12 cellular contexts compared by ENCODE assay signal in the genomic region with DNA sequence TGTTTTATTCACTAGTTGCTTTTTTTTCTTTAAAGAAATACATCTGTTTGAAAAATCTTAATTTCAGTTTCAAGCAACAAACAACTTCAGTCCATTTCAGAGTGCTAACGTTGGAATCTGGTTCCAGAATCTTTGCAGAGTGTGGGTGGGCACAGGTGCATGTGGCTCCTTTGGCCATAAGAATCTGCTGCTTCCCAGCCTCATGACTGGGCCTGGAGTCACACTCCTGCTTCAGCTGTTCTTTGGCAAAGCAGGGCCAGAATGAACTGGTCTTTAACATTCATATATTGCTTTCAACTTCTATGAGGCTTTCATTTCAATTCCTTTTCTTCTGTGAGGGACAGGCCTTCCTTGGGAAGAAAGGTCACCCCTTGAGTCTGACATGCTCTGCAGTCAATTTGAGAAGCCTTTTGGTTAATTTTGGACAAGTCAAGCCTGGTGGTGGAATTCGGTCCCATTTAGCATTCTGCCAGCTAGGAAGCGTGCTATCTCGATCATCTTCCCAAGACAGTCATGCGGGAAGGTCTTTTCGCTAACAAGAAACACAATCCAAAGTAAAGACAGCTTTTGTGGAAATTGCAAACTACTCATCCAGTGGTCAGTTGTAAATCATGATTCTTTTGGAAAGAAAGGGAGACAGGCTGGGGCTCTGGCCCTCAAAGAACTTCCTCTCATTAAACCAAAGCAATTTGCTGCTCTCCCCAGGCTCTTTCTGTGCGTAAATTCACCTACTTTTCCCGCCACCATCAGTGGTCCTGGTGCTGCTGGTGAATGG. TPM values are rescaled to one million over a fixed set of nuclear protein-coding genes. Genes with fewer than 3 reads are reported as not detected.
DNase-seq lines count a peak whose midpoint lies in the region; ATAC-seq and TF ChIP-seq lines count a peak whose summit lies in the region.
"Had no signal": no experiment of that assay in that cellular context is flagged by ENCODE, and none has a peak within 500 bp of the region (broad histone marks: within the 10 kb centered on the region; RNA-seq: fewer than 3 reads in every experiment).

No MANE protein-coding gene starts in this region.

- H3K4me1 Mint-ChIP-seq in GM23338 = peaks cover 34% of the 10 kb centered on the region

- H3K4me3 ChIP-seq in GM23338 = no peak overlapping the region

- TF ChIP-seq POLR2A in erythroblast (IDR thresholded peaks at IDR 0.05; ENCODE audit: low read length) = no peak

- no peak overlapping the region for H3K27ac Mint-ChIP-seq in GM23338

- TF ChIP-seq CTCF in GM23338 (conservative IDR thresholded peaks at IDR 0.05; ENCODE audit: low read depth in 2 of 2) = no peak

- peaks cover 3% of the 10 kb centered on the region; the same call in 1 of the 2 replicates for H3K36me3 ChIP-seq in GM23338 (ENCODE audit: insufficient read depth)

- H3K36me3 Mint-ChIP-seq in GM23338 (ENCODE audit: low read depth) = no peaks in the 10 kb centered on the region

- no peak overlapping the region for H3K4me3 Mint-ChIP-seq in GM23338

- H3K4me1 ChIP-seq in GM23338 (ENCODE audit: insufficient read depth) = peaks cover 10% of the 10 kb centered on the region; the same call in 1 of the 2 replicates

- no peaks in the 10 kb centered on the region for H3K27me3 ChIP-seq in GM23338 (ENCODE audit: insufficient read depth)

- DNase-seq in GM23338 (ENCODE audit: low spot score) (no peak), myocyte (ENCODE audit: low read depth) (peak; percentile 91), erythroblast (lab: John Stamatoyannopoulos, UW) (no peak), NOMO-1 treated with DMSO at 0.1 percent for 48 hours (lab: John Stamatoyannopoulos, UW; ENCODE audit: unreplicated experiment) (no peak)
- DNase-seq: HCEC 1CT, NCI-H1930, NCI-H2171 treated with DMSO at 0.1 percent for 48 hours, NCI-H774 had no signal

- ATAC-seq in GM23338 (no peak), GM19455 (IDR thresholded peaks at IDR 0.05; ENCODE audit: unreplicated experiment) (no peak)

- H2AFZ ChIP-seq in GM23338 = no peak overlapping the region

- no peaks in the 10 kb centered on the region; the same call in 1 of the 2 replicates for H4K20me1 ChIP-seq in GM23338 (replicated peaks; ENCODE audit: insufficient read depth)

- no peaks in the 10 kb centered on the region for H3K27me3 Mint-ChIP-seq in GM23338 (ENCODE audit: insufficient read depth, low read depth, poor library complexity)

- no peaks in the 10 kb centered on the region for H3K9me3 Mint-ChIP-seq in GM23338

- H3K9me2 ChIP-seq in GM23338 (ENCODE audit: insufficient read depth) = no peaks in the 10 kb centered on the region

- H3F3A ChIP-seq in GM23338 (replicated peaks; ENCODE audit: low read depth) = no peaks in the 10 kb centered on the region

- H3K27ac ChIP-seq in GM23338 (ENCODE audit: low read depth) = 0 out of 2 replicates have a peak overlapping the region, but pooled peaks have one; percentile 56
- peak overlapping the region; percentile 85 for H3K27ac ChIP-seq in cingulate gyrus (ENCODE audit: low read depth, low read length)
- peak overlapping the region; percentile 84 for H3K27ac ChIP-seq in temporal lobe (ENCODE audit: low read depth, low read length)
- H3K27ac ChIP-seq: HL-60 had no signal

- H3K79me2 ChIP-seq in GM23338 (replicated peaks; ENCODE audit: insufficient read depth) = no peaks in the 10 kb centered on the region

- no peak overlapping the region for H3K4me2 ChIP-seq in GM23338

TF ChIP-seq in GM23338, 12 proteins besides CTCF, POLR2A, EP300 and RAD21 (continues in another document):
- TF ChIP-seq, protein P1, sequence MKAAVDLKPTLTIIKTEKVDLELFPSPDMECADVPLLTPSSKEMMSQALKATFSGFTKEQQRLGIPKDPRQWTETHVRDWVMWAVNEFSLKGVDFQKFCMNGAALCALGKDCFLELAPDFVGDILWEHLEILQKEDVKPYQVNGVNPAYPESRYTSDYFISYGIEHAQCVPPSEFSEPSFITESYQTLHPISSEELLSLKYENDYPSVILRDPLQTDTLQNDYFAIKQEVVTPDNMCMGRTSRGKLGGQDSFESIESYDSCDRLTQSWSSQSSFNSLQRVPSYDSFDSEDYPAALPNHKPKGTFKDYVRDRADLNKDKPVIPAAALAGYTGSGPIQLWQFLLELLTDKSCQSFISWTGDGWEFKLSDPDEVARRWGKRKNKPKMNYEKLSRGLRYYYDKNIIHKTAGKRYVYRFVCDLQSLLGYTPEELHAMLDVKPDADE (IDR thresholded peaks at IDR 0.05) = no peak
- TF ChIP-seq, protein P2, sequence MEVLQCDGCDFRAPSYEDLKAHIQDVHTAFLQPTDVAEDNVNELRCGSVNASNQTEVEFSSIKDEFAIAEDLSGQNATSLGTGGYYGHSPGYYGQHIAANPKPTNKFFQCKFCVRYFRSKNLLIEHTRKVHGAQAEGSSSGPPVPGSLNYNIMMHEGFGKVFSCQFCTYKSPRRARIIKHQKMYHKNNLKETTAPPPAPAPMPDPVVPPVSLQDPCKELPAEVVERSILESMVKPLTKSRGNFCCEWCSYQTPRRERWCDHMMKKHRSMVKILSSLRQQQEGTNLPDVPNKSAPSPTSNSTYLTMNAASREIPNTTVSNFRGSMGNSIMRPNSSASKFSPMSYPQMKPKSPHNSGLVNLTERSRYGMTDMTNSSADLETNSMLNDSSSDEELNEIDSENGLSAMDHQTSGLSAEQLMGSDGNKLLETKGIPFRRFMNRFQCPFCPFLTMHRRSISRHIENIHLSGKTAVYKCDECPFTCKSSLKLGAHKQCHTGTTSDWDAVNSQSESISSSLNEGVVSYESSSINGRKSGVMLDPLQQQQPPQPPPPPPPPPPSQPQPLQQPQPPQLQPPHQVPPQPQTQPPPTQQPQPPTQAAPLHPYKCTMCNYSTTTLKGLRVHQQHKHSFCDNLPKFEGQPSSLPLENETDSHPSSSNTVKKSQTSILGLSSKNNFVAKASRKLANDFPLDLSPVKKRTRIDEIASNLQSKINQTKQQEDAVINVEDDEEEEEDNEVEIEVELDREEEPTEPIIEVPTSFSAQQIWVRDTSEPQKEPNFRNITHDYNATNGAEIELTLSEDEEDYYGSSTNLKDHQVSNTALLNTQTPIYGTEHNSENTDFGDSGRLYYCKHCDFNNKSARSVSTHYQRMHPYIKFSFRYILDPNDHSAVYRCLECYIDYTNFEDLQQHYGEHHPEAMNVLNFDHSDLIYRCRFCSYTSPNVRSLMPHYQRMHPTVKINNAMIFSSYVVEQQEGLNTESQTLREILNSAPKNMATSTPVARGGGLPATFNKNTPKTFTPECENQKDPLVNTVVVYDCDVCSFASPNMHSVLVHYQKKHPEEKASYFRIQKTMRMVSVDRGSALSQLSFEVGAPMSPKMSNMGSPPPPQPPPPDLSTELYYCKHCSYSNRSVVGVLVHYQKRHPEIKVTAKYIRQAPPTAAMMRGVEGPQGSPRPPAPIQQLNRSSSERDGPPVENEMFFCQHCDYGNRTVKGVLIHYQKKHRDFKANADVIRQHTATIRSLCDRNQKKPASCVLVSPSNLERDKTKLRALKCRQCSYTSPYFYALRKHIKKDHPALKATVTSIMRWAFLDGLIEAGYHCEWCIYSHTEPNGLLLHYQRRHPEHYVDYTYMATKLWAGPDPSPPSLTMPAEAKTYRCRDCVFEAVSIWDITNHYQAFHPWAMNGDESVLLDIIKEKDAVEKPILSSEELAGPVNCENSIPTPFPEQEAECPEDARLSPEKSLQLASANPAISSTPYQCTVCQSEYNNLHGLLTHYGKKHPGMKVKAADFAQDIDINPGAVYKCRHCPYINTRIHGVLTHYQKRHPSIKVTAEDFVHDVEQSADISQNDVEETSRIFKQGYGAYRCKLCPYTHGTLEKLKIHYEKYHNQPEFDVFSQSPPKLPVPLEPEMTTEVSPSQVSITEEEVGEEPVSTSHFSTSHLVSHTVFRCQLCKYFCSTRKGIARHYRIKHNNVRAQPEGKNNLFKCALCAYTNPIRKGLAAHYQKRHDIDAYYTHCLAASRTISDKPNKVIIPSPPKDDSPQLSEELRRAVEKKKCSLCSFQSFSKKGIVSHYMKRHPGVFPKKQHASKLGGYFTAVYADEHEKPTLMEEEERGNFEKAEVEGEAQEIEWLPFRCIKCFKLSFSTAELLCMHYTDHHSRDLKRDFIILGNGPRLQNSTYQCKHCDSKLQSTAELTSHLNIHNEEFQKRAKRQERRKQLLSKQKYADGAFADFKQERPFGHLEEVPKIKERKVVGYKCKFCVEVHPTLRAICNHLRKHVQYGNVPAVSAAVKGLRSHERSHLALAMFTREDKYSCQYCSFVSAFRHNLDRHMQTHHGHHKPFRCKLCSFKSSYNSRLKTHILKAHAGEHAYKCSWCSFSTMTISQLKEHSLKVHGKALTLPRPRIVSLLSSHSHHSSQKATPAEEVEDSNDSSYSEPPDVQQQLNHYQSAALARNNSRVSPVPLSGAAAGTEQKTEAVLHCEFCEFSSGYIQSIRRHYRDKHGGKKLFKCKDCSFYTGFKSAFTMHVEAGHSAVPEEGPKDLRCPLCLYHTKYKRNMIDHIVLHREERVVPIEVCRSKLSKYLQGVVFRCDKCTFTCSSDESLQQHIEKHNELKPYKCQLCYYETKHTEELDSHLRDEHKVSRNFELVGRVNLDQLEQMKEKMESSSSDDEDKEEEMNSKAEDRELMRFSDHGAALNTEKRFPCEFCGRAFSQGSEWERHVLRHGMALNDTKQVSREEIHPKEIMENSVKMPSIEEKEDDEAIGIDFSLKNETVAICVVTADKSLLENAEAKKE (CRISPR knock-in tag; IDR thresholded peaks at IDR 0.05) = no peak

RNA-seq across cellular contexts. Expression of a gene that starts 55.2 kb away (rescaled TPM):
- 27.2 and 29.0 TPM in 2 replicates for total RNA-seq in GM23338 (2014; rRNA removed; shearing (Covaris generic))
- 30.4 and 40.7 TPM in 2 replicates for polyA plus RNA-seq in GM23338 (2016; fragmentation: Nextera tagmentation; extraction: Ambion mirVana)
- total RNA-seq in myocyte (11.9 and 25.3 TPM in 2 replicates), temporal lobe (188 TPM)
- polyA plus RNA-seq in myocyte (2012) = 3.1 TPM
